In the genomic region with DNA sequence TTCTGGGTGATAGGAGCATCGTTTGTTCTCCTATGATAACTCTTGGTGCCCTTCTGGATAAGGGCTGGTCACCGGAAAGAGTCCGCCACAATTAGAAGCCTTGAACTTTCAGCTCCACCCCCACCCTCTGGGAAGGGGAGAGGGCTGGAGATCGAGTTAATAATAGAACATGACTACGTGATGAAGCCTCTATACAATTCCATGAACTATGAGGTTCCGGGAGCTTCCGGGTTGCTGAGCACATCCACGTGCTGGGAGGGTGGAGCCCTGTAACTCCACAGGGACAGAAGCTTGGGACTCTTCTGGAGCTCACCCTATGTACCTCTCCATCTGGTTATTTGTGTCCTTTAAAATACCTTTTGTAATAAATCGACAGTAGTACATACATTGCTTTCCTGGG, we compare ENCODE assay signal across 21 cellular contexts. TPM values are rescaled to one million over a fixed set of nuclear protein-coding genes. Genes with fewer than 3 reads are reported as not detected.
A peak's percentile ranks its signal among the peaks of the same experiment; 100 is the strongest.
DNase-seq lines count a peak whose midpoint lies in the region; ATAC-seq and TF ChIP-seq lines count a peak whose summit lies in the region.
"Had no signal": no experiment of that assay in that cellular context is flagged by ENCODE, and none has a peak within 500 bp of the region (broad histone marks: within the 10 kb centered on the region; RNA-seq: fewer than 3 reads in every experiment).

No MANE protein-coding gene starts in this region.

- WGBS in IMR-90 (ENCODE audit: extremely low coverage in 2 of 2, insufficient read length in 1 of 2), 2 experiments: no CpG with 5 or more reads among the region's 9 CpGs

- no peak for TF ChIP-seq POLR2A in IMR-90 (IDR thresholded peaks at IDR 0.05; ENCODE audit: low read depth, low read length)

- TF ChIP-seq CTCF in IMR-90 (conservative IDR thresholded peaks at IDR 0.05; ENCODE audit: low read depth, low read length): no peak

- no peak overlapping the region for H2AK5ac ChIP-seq in IMR-90 (ENCODE audit: low read depth, low read length)

- dilution Hi-C loops in IMR-90 (cut with HindIII; ENCODE audit: low sequenced_read_pairs, unreplicated experiment): no loop called here

- H3K23ac ChIP-seq in IMR-90 (ENCODE audit: low read depth, low read length): no peak overlapping the region

- no peak overlapping the region for H2AK9ac ChIP-seq in IMR-90 (replicated peaks; ENCODE audit: low read depth, low read length, poor library complexity)

- no peak overlapping the region for H4K8ac ChIP-seq in IMR-90 (ENCODE audit: low read depth in 2 of 2, low read length in 2 of 2)

- H3K56ac ChIP-seq in IMR-90 (ENCODE audit: extremely low read depth, insufficient read depth, low read length): no peak overlapping the region

- ATAC-seq in IMR-90 (ENCODE audit: low read depth): no peak
- ATAC-seq in sciatic nerve: peak; percentile 47
- no peak for ATAC-seq in HG02970 (IDR thresholded peaks at IDR 0.05; ENCODE audit: low FRiP score, unreplicated experiment)
- no peak for ATAC-seq in activated T-cell treated with anti-CD3 and anti-CD28 coated beads, Interleukin-2, amount 50 U/mL, for 72 hours (replicated peaks in 1 of 2)
- ATAC-seq: foreskin keratinocyte, left lung had no signal

- H3K79me1 ChIP-seq in IMR-90 (ENCODE audit: low read depth in 1 of 2, low read length in 2 of 2): peaks cover 7 to 23% of the 10 kb centered on the region in 2 experiments

- no peaks in the 10 kb centered on the region for H4K20me1 ChIP-seq in IMR-90 (ENCODE audit: insufficient read depth, low read length)
- H4K20me1 ChIP-seq: BLaER1 had no signal

- no peak overlapping the region for H3K9ac ChIP-seq in IMR-90 (ENCODE audit: low read depth, low read length)
- H3K9ac ChIP-seq: BLaER1 had no signal

- H3K36me3 Mint-ChIP-seq in activated T-cell treated with anti-CD3 and anti-CD28 coated beads, Interleukin-2, amount 50 U/mL, for 72 hours (ENCODE audit: insufficient read depth in 2 of 2): no peaks in the 10 kb centered on the region
- H3K36me3 Mint-ChIP-seq: activated naive CD8-positive, alpha-beta T cell treated with anti-CD3 and anti-CD28 coated beads, Interleukin-2, amount 10 ng/mL, durations not matched to agents 7 days and 5 days had no signal

- no peak for DNase-seq in IMR-90
- peak; percentile 85 for DNase-seq in foreskin melanocyte
- DNase-seq in kidney tubule cell (ENCODE audit: low spot score): peak; percentile 62
- DNase-seq in sciatic nerve (ENCODE audit: low spot score): no peak
- no peak for DNase-seq in hypothalamus (lab: John Stamatoyannopoulos, UW)
- no peak for DNase-seq in DMS53 treated with DMSO at 0.1 percent for 48 hours (lab: John Stamatoyannopoulos, UW; ENCODE audit: unreplicated experiment)
- DNase-seq in activated T-cell treated with anti-CD3 and anti-CD28 coated beads, Interleukin-2, amount 50 U/mL, for 72 hours: no peak
- DNase-seq: activated CD4-positive, alpha-beta T cell treated with anti-CD3 and anti-CD28 coated beads, Interleukin-2, amount 10 ng/mL, durations not matched to agents 24 days and 14 days; activated naive CD8-positive, alpha-beta T cell treated with anti-CD3 and anti-CD28 coated beads, Interleukin-2, amount 10 ng/mL, durations not matched to agents 7 days and 5 days; Calu3; dorsolateral prefrontal cortex; foreskin keratinocyte; left lung; NCI-H69; nucleus accumbens; retina; SHP77 treated with DMSO at 0.1 percent for 48 hours; uterus had no signal

- H3K27me3 ChIP-seq in IMR-90 (ENCODE audit: control insufficient read depth, insufficient read depth, low read length): no peaks in the 10 kb centered on the region
- H3K27me3 ChIP-seq: BLaER1, dorsolateral prefrontal cortex, foreskin keratinocyte, left lung, uterus had no signal

- BruUV-seq in IMR-90 (replicated peaks; lab: Mats Ljungman, UMichigan): no TSS peak

- H3K36me3 ChIP-seq in IMR-90 (ENCODE audit: control insufficient read depth, insufficient read depth, low read length): no peaks in the 10 kb centered on the region
- H3K36me3 ChIP-seq: BLaER1, left lung, uterus had no signal

- no peaks in the 10 kb centered on the region for H3K9me3 ChIP-seq in IMR-90 (ENCODE audit: control insufficient read depth, insufficient read depth, low read length)
- H3K9me3 ChIP-seq: BLaER1, left lung, uterus had no signal

- in situ Hi-C loops in IMR-90 (cut with MboI; ENCODE audit: low sequenced_read_pairs): no loop called here

- no peak overlapping the region for H3K4me3 Mint-ChIP-seq in activated T-cell treated with anti-CD3 and anti-CD28 coated beads, Interleukin-2, amount 50 U/mL, for 72 hours
- H3K4me3 Mint-ChIP-seq: activated CD4-positive, alpha-beta T cell treated with anti-CD3 and anti-CD28 coated beads, Interleukin-2, amount 10 ng/mL, durations not matched to agents 24 days and 14 days; activated naive CD8-positive, alpha-beta T cell treated with anti-CD3 and anti-CD28 coated beads, Interleukin-2, amount 10 ng/mL, durations not matched to agents 7 days and 5 days had no signal

- peaks cover 1 to 2% of the 10 kb centered on the region in 2 donors for H3K9me3 Mint-ChIP-seq in activated T-cell treated with anti-CD3 and anti-CD28 coated beads, Interleukin-2, amount 50 U/mL, for 72 hours
- H3K9me3 Mint-ChIP-seq: activated CD4-positive, alpha-beta T cell treated with anti-CD3 and anti-CD28 coated beads, Interleukin-2, amount 10 ng/mL, durations not matched to agents 24 days and 14 days; activated naive CD8-positive, alpha-beta T cell treated with anti-CD3 and anti-CD28 coated beads, Interleukin-2, amount 10 ng/mL, durations not matched to agents 7 days and 5 days had no signal

- CTCF ChIA-PET in IMR-90 (lab: Yijun Ruan, JAX): no interaction called here

- H2BK20ac ChIP-seq in IMR-90 (ENCODE audit: low read depth, low read length): no peak overlapping the region

- H4K5ac ChIP-seq in IMR-90 (ENCODE audit: low read depth, low read length): no peak overlapping the region

- H2BK120ac ChIP-seq in IMR-90 (ENCODE audit: low read depth, low read length): no peak overlapping the region

- H3K27ac Mint-ChIP-seq in activated T-cell treated with anti-CD3 and anti-CD28 coated beads, Interleukin-2, amount 50 U/mL, for 72 hours: no peak overlapping the region
- H3K27ac Mint-ChIP-seq: activated CD4-positive, alpha-beta T cell treated with anti-CD3 and anti-CD28 coated beads, Interleukin-2, amount 10 ng/mL, durations not matched to agents 24 days and 14 days; activated naive CD8-positive, alpha-beta T cell treated with anti-CD3 and anti-CD28 coated beads, Interleukin-2, amount 10 ng/mL, durations not matched to agents 7 days and 5 days; activated T-helper 2 cell treated with anti-CD3 and anti-CD28 coated beads, Interferon-gamma antibody, Interleukin-2, Interleukin-4, amounts not matched to agents 10 μg/mL and 5 μg/mL and 100 μg/mL, durations not matched to agents 14 hours and 24 hours and 36 hours had no signal

- H3K9me1 ChIP-seq in IMR-90 (ENCODE audit: insufficient read depth, low read length): 0 out of 2 replicates have a peak, but pooled peaks cover 3% of the 10 kb centered on the region

- intact Hi-C loops in IMR-90 (cut with micrococcal nuclease) (no loop called here), sciatic nerve (cut with DNase I) (no loop called here)

- H3K4me3 ChIP-seq in IMR-90 (ENCODE audit: insufficient read depth, low read depth, low read length): no peak overlapping the region
- H3K4me3 ChIP-seq: BLaER1, dorsolateral prefrontal cortex, left lung, uterus had no signal

- H3K4ac ChIP-seq in IMR-90 (ENCODE audit: low read depth, low read length): no peak overlapping the region

- H3K4me1 ChIP-seq in IMR-90 (ENCODE audit: control insufficient read depth, insufficient read depth, low read length): peaks cover 2% of the 10 kb centered on the region; the same call in 1 of the 2 replicates
- H3K4me1 ChIP-seq: BLaER1, foreskin keratinocyte, left lung, uterus had no signal

- no peak overlapping the region for H4K91ac ChIP-seq in IMR-90 (ENCODE audit: insufficient read depth, low read depth, low read length)

- no peaks in the 10 kb centered on the region for H3K4me1 Mint-ChIP-seq in activated T-cell treated with anti-CD3 and anti-CD28 coated beads, Interleukin-2, amount 50 U/mL, for 72 hours (ENCODE audit: low read depth)
- H3K4me1 Mint-ChIP-seq: activated CD4-positive, alpha-beta T cell treated with anti-CD3 and anti-CD28 coated beads, Interleukin-2, amount 10 ng/mL, durations not matched to agents 24 days and 14 days; activated naive CD8-positive, alpha-beta T cell treated with anti-CD3 and anti-CD28 coated beads, Interleukin-2, amount 10 ng/mL, durations not matched to agents 7 days and 5 days had no signal

- H3K27me3 Mint-ChIP-seq in activated T-cell treated with anti-CD3 and anti-CD28 coated beads, Interleukin-2, amount 50 U/mL, for 72 hours (ENCODE audit: low read depth): no peaks in the 10 kb centered on the region
- H3K27me3 Mint-ChIP-seq: activated CD4-positive, alpha-beta T cell treated with anti-CD3 and anti-CD28 coated beads, Interleukin-2, amount 10 ng/mL, durations not matched to agents 24 days and 14 days had no signal

- H2BK15ac ChIP-seq in IMR-90 (ENCODE audit: low read depth, low read length): no peak overlapping the region

- H3K14ac ChIP-seq in IMR-90 (replicated peaks; ENCODE audit: low read depth, low read length): 0 out of 2 replicates have a peak overlapping the region, but pooled peaks have one; percentile 15

- no peak for TF ChIP-seq RAD21 in IMR-90 (IDR thresholded peaks at IDR 0.05; ENCODE audit: low read length)

- POLR2A ChIA-PET in IMR-90 (lab: Charles Lee; ENCODE audit: unreplicated experiment): no interaction called here

- H3K27ac ChIP-seq in IMR-90 (ENCODE audit: insufficient read depth, low read length): no peak overlapping the region
- H3K27ac ChIP-seq: BLaER1, foreskin keratinocyte, left lung had no signal

- no peak overlapping the region for H2AFZ ChIP-seq in IMR-90 (replicated peaks; ENCODE audit: low read length, poor library complexity)

- no peak overlapping the region for H3K18ac ChIP-seq in IMR-90 (ENCODE audit: low read depth, low read length)

- no peak overlapping the region for H2BK5ac ChIP-seq in IMR-90 (ENCODE audit: low read depth, low read length, poor library complexity, severe bottlenecking)

- no peak overlapping the region for H3K4me2 ChIP-seq in IMR-90 (ENCODE audit: low read depth, low read length)
- H3K4me2 ChIP-seq: BLaER1 had no signal

TF ChIP-seq in IMR-90, 13 proteins besides CTCF, POLR2A, EP300 and RAD21 (continues in another document):
- TF ChIP-seq RFX5 (IDR thresholded peaks at IDR 0.05; ENCODE audit: low read depth, low read length) (no peak), MAZ (IDR thresholded peaks at IDR 0.05; ENCODE audit: borderline replicate concordance, low read depth, low read length) (no peak), CEBPB (IDR thresholded peaks at IDR 0.05; ENCODE audit: low read depth, low read length) (no peak), FOS (IDR thresholded peaks at IDR 0.05; ENCODE audit: low read depth, low read length) (no peak), NFE2L2 (IDR thresholded peaks at IDR 0.05; ENCODE audit: low read depth, low read length) (no peak), MAFK (IDR thresholded peaks at IDR 0.05; ENCODE audit: low read depth, low read length) (no peak)

RNA-seq across cellular contexts. Expression of gene ARHGAP42, which starts 40.3 kb away (rescaled TPM):
- total RNA-seq in IMR-90 (2012; rRNA removed) (7.3 and 8.9 TPM in 2 replicates), sciatic nerve (120 TPM)
- polyA plus RNA-seq in IMR-90 (2012; rRNA removed): 2.8 and 2.9 TPM in 2 replicates
- polyA plus RNA-seq in IMR-90 (2012; cell fraction: cytosol; rRNA removed): 0.87 and 1.3 TPM in 2 replicates
- 1.2 and 6.8 TPM in 2 replicates for polyA plus RNA-seq in IMR-90 (2012; cell fraction: nucleus; rRNA removed; ENCODE audit: low replicate concordance)
- under 1 TPM in 1 of 2 donors, not detected in 1; 0.28 TPM for total RNA-seq in activated T-cell treated with anti-CD3 and anti-CD28 coated beads, Interleukin-2, amount 50 U/mL, for 72 hours
- total RNA-seq: activated CD4-positive, alpha-beta T cell treated with anti-CD3 and anti-CD28 coated beads, Interleukin-2, amount 10 ng/mL, durations not matched to agents 24 days and 14 days; activated naive CD8-positive, alpha-beta T cell treated with anti-CD3 and anti-CD28 coated beads, Interleukin-2, amount 10 ng/mL, durations not matched to agents 7 days and 5 days had no signal

Comparison
In these comparisons a context has a peak if more than half of its experiments do, and no peak if none do; other contexts are left out.
1. DNase-seq: peak in foreskin melanocyte (single experiment) and kidney tubule cell (single experiment); none in IMR-90 (single experiment), sciatic nerve (single experiment), hypothalamus (0 of 51), DMS53 treated with DMSO at 0.1 percent for 48 hours (single experiment) and activated T-cell treated with anti-CD3 and anti-CD28 coated beads, Interleukin-2, amount 50 U/mL, for 72 hours (0 of 2).
2. RNA of gene ARHGAP42, which starts 40.3 kb away (total RNA-seq): 120 TPM in sciatic nerve (single experiment); 7.3 to 8.9 TPM in IMR-90 and 0.28 TPM in activated T-cell treated with anti-CD3 and anti-CD28 coated beads, Interleukin-2, amount 50 U/mL, for 72 hours; every median in the first group is over 10 times any median in the second.